In the genomic region with DNA sequence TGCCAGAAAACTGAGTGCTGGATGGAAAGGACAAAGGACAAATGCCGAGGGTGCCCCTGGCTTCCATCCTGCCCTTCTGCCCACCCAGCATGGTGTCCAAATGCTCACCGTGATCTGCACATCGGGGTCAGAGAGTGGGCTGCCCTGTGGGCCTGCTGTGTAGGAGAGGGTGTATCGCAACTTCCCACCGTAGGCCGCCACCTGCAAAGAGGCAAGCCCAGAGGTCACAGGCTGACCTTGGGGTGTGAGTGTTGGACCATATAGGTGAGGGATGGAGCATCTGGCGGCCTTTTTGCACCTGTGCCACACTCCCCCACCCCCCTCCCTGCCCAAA, we compare ENCODE assay signal across 26 cellular contexts. TPM values are rescaled to one million over a fixed set of nuclear protein-coding genes. Genes with fewer than 3 reads are reported as not detected.
DNase-seq lines count a peak whose midpoint lies in the region; ATAC-seq, FAIRE-seq and TF ChIP-seq lines count a peak whose summit lies in the region.
"Had no signal": no experiment of that assay in that cellular context is flagged by ENCODE, and none has a peak within 500 bp of the region (broad histone marks: within the 10 kb centered on the region; RNA-seq: fewer than 3 reads in every experiment).

No MANE protein-coding gene starts in this region.

- peak in 2 of 3 donors; percentile 33 to 58 for DNase-seq in right cardiac atrium
- DNase-seq in cardiac septum (ENCODE audit: low spot score): no peak
- peak; percentile 24 for DNase-seq in activated B cell treated with CpG ODN at 0.5 μM for 24 hours
- DNase-seq in naive B cell: no peak
- DNase-seq in GM19239 (ENCODE audit: insufficient read length, low spot score): no peak
- no peak for DNase-seq in HT-29 (ENCODE audit: low spot score)
- DNase-seq in DMS 273 (lab: John Stamatoyannopoulos, UW; ENCODE audit: unreplicated experiment): no peak
- DNase-seq: activated gamma-delta T cell; activated T-cell treated with anti-CD3 and anti-CD28 coated beads, Interleukin-2, amount 50 U/mL, for 24 hours; caudate nucleus; cortex of kidney; effector memory CD4-positive, alpha-beta T cell; glutamatergic neuron; HCEC 1CT; NCI-H1930; stimulated activated CD8-positive, alpha-beta memory T cell treated with anti-CD3 and anti-CD28 coated beads, Interleukin-4, amount 100 ng/mL, for 48 hours; stomach had no signal

- H3K4me3 Mint-ChIP-seq in activated B cell treated with CpG ODN at 0.5 μM for 24 hours: no peak overlapping the region
- H3K4me3 Mint-ChIP-seq in naive B cell: peak overlapping the region in 2 of 8 donors; percentile 11 to 65
- H3K4me3 Mint-ChIP-seq: activated T-cell treated with anti-CD3 and anti-CD28 coated beads, Interleukin-2, amount 50 U/mL, for 24 hours; WTC11 had no signal

- no peak overlapping the region for H3K27ac ChIP-seq in right cardiac atrium (ENCODE audit: low read length)
- H3K27ac ChIP-seq: 22Rv1, neutrophil, right atrium auricular region, SK-N-MC had no signal

- POLR2A ChIA-PET in activated B cell treated with CpG ODN at 0.5 μM for 24 hours (lab: Charles Lee): interaction anchor here (0.6 kb wide), 1 partner anchor 540 kb away, joined by 6 read pairs; no protein-coding TSS in a partner anchor

- no peak overlapping the region for H3K4me3 ChIP-seq in right cardiac atrium (ENCODE audit: low read length)
- H3K4me3 ChIP-seq: right atrium auricular region, SK-N-MC, stomach had no signal

- CTCF ChIA-PET in activated B cell treated with CpG ODN at 0.5 μM for 24 hours (lab: Charles Lee): no interaction called here

- H3K36me3 Mint-ChIP-seq in activated B cell treated with CpG ODN at 0.5 μM for 24 hours (ENCODE audit: low read depth) (no peaks in the 10 kb centered on the region), naive B cell (no peaks in the 10 kb centered on the region)

- no peak for TF ChIP-seq CTCF in activated B cell treated with CpG ODN at 0.5 μM for 24 hours (IDR thresholded peaks at IDR 0.05)

- 86% methylated on average over 7 of the region's 7 CpGs for WGBS in right cardiac atrium

- ATAC-seq in right cardiac atrium: no peak
- no peak for ATAC-seq in activated B cell treated with CpG ODN at 0.5 μM for 24 hours (ENCODE audit: low read depth)
- ATAC-seq in naive B cell (ENCODE audit: low read depth in 2 of 2): no peak
- ATAC-seq in HG03139 (IDR thresholded peaks at IDR 0.05; ENCODE audit: unreplicated experiment): no peak
- ATAC-seq: left lobe of liver had no signal

- H3K27ac Mint-ChIP-seq in activated B cell treated with CpG ODN at 0.5 μM for 24 hours: peak overlapping the region; percentile 84
- H3K27ac Mint-ChIP-seq in naive B cell: peak overlapping the region; percentile 44 to 98 (median 86)
- H3K27ac Mint-ChIP-seq: activated T-cell treated with anti-CD3 and anti-CD28 coated beads, Interleukin-2, amount 50 U/mL, for 24 hours had no signal

- H3K9me3 Mint-ChIP-seq in activated B cell treated with CpG ODN at 0.5 μM for 24 hours (no peaks in the 10 kb centered on the region), naive B cell (peaks cover 0 to 4% (median 0%) of the 10 kb centered on the region in 7 donors)
- H3K9me3 Mint-ChIP-seq: activated T-cell treated with anti-CD3 and anti-CD28 coated beads, Interleukin-2, amount 50 U/mL, for 24 hours; WTC11 had no signal

- H3K27me3 ChIP-seq in right cardiac atrium (ENCODE audit: control insufficient read depth, insufficient read depth): no peaks in the 10 kb centered on the region
- H3K27me3 ChIP-seq: neutrophil, right atrium auricular region, stomach had no signal

- FAIRE-seq in GM19239 (lab: Jason Lieb, UNC): no peak
- FAIRE-seq: islet of Langerhans had no signal

- intact Hi-C loops in right cardiac atrium (cut with DNase I): loop anchor here in 1 of 4 donors (10.0 kb wide), 1 partner anchor 99 kb away; no protein-coding TSS in a partner anchor
- intact Hi-C loops in cardiac septum (cut with DNase I): loop anchor here (5.0 kb wide), 1 partner anchor 97 kb away; no protein-coding TSS in a partner anchor
- intact Hi-C loops in activated B cell treated with CpG ODN at 0.5 μM for 24 hours (cut with micrococcal nuclease): loop anchor here (10.0 kb wide), 1 partner anchor 79 kb away; no protein-coding TSS in a partner anchor

- H3K4me1 Mint-ChIP-seq in activated B cell treated with CpG ODN at 0.5 μM for 24 hours (peaks cover 21% of the 10 kb centered on the region), naive B cell (peaks cover 12 to 20% (median 18%) of the 10 kb centered on the region in 3 donors)

- H3K9me3 ChIP-seq in right cardiac atrium (ENCODE audit: control insufficient read depth, low read length): no peaks in the 10 kb centered on the region
- H3K9me3 ChIP-seq: neutrophil, right atrium auricular region, stomach had no signal

- no peaks in the 10 kb centered on the region for H3K4me1 ChIP-seq in right cardiac atrium (ENCODE audit: control insufficient read depth, insufficient read depth, low read length)

- H3K27me3 Mint-ChIP-seq in activated B cell treated with CpG ODN at 0.5 μM for 24 hours (no peaks in the 10 kb centered on the region), naive B cell (no peaks in the 10 kb centered on the region)
- H3K27me3 Mint-ChIP-seq: activated T-cell treated with anti-CD3 and anti-CD28 coated beads, Interleukin-2, amount 50 U/mL, for 24 hours had no signal

RNA-seq across cellular contexts. Expression of a gene that starts 53.5 kb away (rescaled TPM):
- total RNA-seq in right cardiac atrium (under 1 TPM in 2 of 4 donors, not detected in 2; 0.06 to 0.23 TPM), cardiac septum (0.05 TPM), activated B cell treated with CpG ODN at 0.5 μM for 24 hours (0.64 and 0.67 TPM in 2 replicates)
- polyA plus RNA-seq in right cardiac atrium (4.7 TPM), naive B cell (ENCODE audit: low read depth in 6 of 6) (not detected)
- total RNA-seq in HT-29 (2014; rRNA removed; shearing (Covaris generic)): 0.16 and 0.56 TPM in 2 replicates
- total RNA-seq: left lobe of liver; right atrium auricular region; T-helper 1 cell treated with Interleukin-12 subunit alpha and Interleukin-12 subunit beta and Interleukin-4 antibody, amounts not matched to agents 30 ng/mL and 1 ng/mL, for 36 hours had no signal

Comparison
In these comparisons a context has a peak if more than half of its experiments do, and no peak if none do; other contexts are left out.
1. DNase-seq: peak in right cardiac atrium (2 of 3) and activated B cell treated with CpG ODN at 0.5 μM for 24 hours (single experiment); none in cardiac septum (single experiment), naive B cell (single experiment), GM19239 (single experiment), HT-29 (single experiment) and DMS 273 (single experiment).